In the genomic region with DNA sequence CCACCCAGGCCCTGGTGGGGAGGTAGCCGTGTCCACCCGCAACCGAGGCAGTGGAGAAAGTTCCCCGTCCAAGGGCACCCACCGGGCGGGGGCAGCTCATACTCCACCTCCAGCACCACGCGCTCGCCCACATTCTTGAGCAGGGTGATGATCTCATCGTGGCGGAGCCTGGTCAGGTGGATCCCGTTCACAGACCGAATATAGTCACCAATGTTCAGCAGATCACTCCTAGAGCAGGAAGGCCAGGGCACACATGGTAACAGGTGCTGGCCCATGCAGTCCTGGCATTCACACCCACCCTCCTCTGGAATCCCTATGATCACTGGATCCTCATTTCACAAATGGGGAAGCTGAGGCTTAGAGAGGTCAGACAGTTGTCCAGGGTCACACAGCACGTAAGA, we compare ENCODE assay signal across 20 cellular contexts. TPM values are rescaled to one million over a fixed set of nuclear protein-coding genes. Genes with fewer than 3 reads are reported as not detected.
DNase-seq lines count a peak whose midpoint lies in the region; ATAC-seq and FAIRE-seq lines count a peak whose summit lies in the region.
"Had no signal": no experiment of that assay in that cellular context is flagged by ENCODE, and none has a peak within 500 bp of the region (broad histone marks: within the 10 kb centered on the region; RNA-seq: fewer than 3 reads in every experiment).

No MANE protein-coding gene starts in this region.

- H3K27me3 Mint-ChIP-seq in activated naive CD8-positive, alpha-beta T cell treated with anti-CD3 and anti-CD28 coated beads, Interleukin-2, amount 10 ng/mL, durations not matched to agents 7 days and 5 days: peaks cover 3% of the 10 kb centered on the region
- H3K27me3 Mint-ChIP-seq in activated naive CD8-positive, alpha-beta T cell treated with anti-CD3 and anti-CD28 coated beads for 36 hours: peaks cover 7% of the 10 kb centered on the region

- POLR2A ChIA-PET in activated naive CD8-positive, alpha-beta T cell treated with anti-CD3 and anti-CD28 coated beads, Interleukin-2, amount 10 ng/mL, durations not matched to agents 7 days and 5 days (lab: Charles Lee): no interaction called here

- H3K4me3 Mint-ChIP-seq in activated naive CD8-positive, alpha-beta T cell treated with anti-CD3 and anti-CD28 coated beads, Interleukin-2, amount 10 ng/mL, durations not matched to agents 7 days and 5 days: no peak overlapping the region
- H3K4me3 Mint-ChIP-seq in activated naive CD8-positive, alpha-beta T cell treated with anti-CD3 and anti-CD28 coated beads for 36 hours: no peak overlapping the region
- H3K4me3 Mint-ChIP-seq: activated B cell treated with CpG ODN at 0.5 μM for 24 hours; CD4-positive, CD25-positive, alpha-beta regulatory T cell had no signal

- H3K36me3 Mint-ChIP-seq in activated naive CD8-positive, alpha-beta T cell treated with anti-CD3 and anti-CD28 coated beads, Interleukin-2, amount 10 ng/mL, durations not matched to agents 7 days and 5 days: no peaks in the 10 kb centered on the region
- H3K36me3 Mint-ChIP-seq in activated naive CD8-positive, alpha-beta T cell treated with anti-CD3 and anti-CD28 coated beads for 36 hours: no peaks in the 10 kb centered on the region
- H3K36me3 Mint-ChIP-seq: CD4-positive, CD25-positive, alpha-beta regulatory T cell had no signal

- H3K27ac Mint-ChIP-seq in activated naive CD8-positive, alpha-beta T cell treated with anti-CD3 and anti-CD28 coated beads, Interleukin-2, amount 10 ng/mL, durations not matched to agents 7 days and 5 days: no peak overlapping the region
- no peak overlapping the region for H3K27ac Mint-ChIP-seq in activated naive CD8-positive, alpha-beta T cell treated with anti-CD3 and anti-CD28 coated beads for 36 hours
- H3K27ac Mint-ChIP-seq: activated B cell treated with CpG ODN at 0.5 μM for 24 hours; CD4-positive, CD25-positive, alpha-beta regulatory T cell had no signal

- no peaks in the 10 kb centered on the region for H3K4me1 Mint-ChIP-seq in activated naive CD8-positive, alpha-beta T cell treated with anti-CD3 and anti-CD28 coated beads, Interleukin-2, amount 10 ng/mL, durations not matched to agents 7 days and 5 days
- no peaks in the 10 kb centered on the region for H3K4me1 Mint-ChIP-seq in activated naive CD8-positive, alpha-beta T cell treated with anti-CD3 and anti-CD28 coated beads for 36 hours
- H3K4me1 Mint-ChIP-seq: activated B cell treated with CpG ODN at 0.5 μM for 24 hours had no signal

- no peaks in the 10 kb centered on the region for H3K9me3 Mint-ChIP-seq in activated naive CD8-positive, alpha-beta T cell treated with anti-CD3 and anti-CD28 coated beads, Interleukin-2, amount 10 ng/mL, durations not matched to agents 7 days and 5 days
- H3K9me3 Mint-ChIP-seq in activated naive CD8-positive, alpha-beta T cell treated with anti-CD3 and anti-CD28 coated beads for 36 hours: no peaks in the 10 kb centered on the region
- H3K9me3 Mint-ChIP-seq: activated B cell treated with CpG ODN at 0.5 μM for 24 hours had no signal

- intact Hi-C loops in Right ventricle myocardium superior (cut with DNase I): no loop called here

- DNase-seq in activated naive CD8-positive, alpha-beta T cell treated with anti-CD3 and anti-CD28 coated beads, Interleukin-2, amount 10 ng/mL, durations not matched to agents 7 days and 5 days: peak; percentile 22
- no peak for DNase-seq in activated naive CD8-positive, alpha-beta T cell treated with anti-CD3 and anti-CD28 coated beads for 36 hours
- DNase-seq in Right ventricle myocardium superior (peak; percentile 71), myocyte (ENCODE audit: low read depth) (peak; percentile 89), urothelium cell line (ENCODE audit: low spot score) (peak; percentile 83), HT-29 (ENCODE audit: low spot score) (no peak)
- DNase-seq: activated B cell treated with CpG ODN at 0.5 μM for 24 hours; CD4-positive, CD25-positive, alpha-beta regulatory T cell; dermis blood vessel endothelial cell; DMS79 treated with DMSO at 0.1 percent for 48 hours; NCI-H1436; NCI-H446; SHP77; stomach; T-helper 2 cell had no signal

- FAIRE-seq in urothelium cell line (lab: Jason Lieb, UNC): peak; percentile 5
- FAIRE-seq: keratinocyte had no signal

- no peak for ATAC-seq in activated naive CD8-positive, alpha-beta T cell treated with anti-CD3 and anti-CD28 coated beads, Interleukin-2, amount 10 ng/mL, durations not matched to agents 7 days and 5 days (ENCODE audit: low read depth)
- peak; percentile 67 for ATAC-seq in Right ventricle myocardium superior (ENCODE audit: poor library complexity)
- no peak for ATAC-seq in HG03095 (IDR thresholded peaks at IDR 0.05; ENCODE audit: unreplicated experiment)
- no peak for ATAC-seq in HG03432 (IDR thresholded peaks at IDR 0.05; ENCODE audit: unreplicated experiment)
- ATAC-seq: body of pancreas had no signal

RNA-seq across cellular contexts. Expression of a gene that starts 15.8 kb away (rescaled TPM):
- not detected for total RNA-seq in activated naive CD8-positive, alpha-beta T cell treated with anti-CD3 and anti-CD28 coated beads, Interleukin-2, amount 10 ng/mL, durations not matched to agents 7 days and 5 days
- total RNA-seq in activated naive CD8-positive, alpha-beta T cell treated with anti-CD3 and anti-CD28 coated beads for 36 hours: not detected
- total RNA-seq in Right ventricle myocardium superior (40.1 TPM), myocyte (6.6 and 11.8 TPM in 2 replicates)
- polyA plus RNA-seq in myocyte (2012): 4.5 TPM
- not detected in 2 replicates for total RNA-seq in HT-29 (2014; rRNA removed; shearing (Covaris generic))
- total RNA-seq: activated B cell treated with CpG ODN at 0.5 μM for 24 hours; CD4-positive, CD25-positive, alpha-beta regulatory T cell; mononuclear cell had no signal

Comparison
In these comparisons a context has a peak if more than half of its experiments do, and no peak if none do; other contexts are left out.
1. DNase-seq: peak in activated naive CD8-positive, alpha-beta T cell treated with anti-CD3 and anti-CD28 coated beads, Interleukin-2, amount 10 ng/mL, durations not matched to agents 7 days and 5 days (single experiment), Right ventricle myocardium superior (single experiment), myocyte (single experiment) and urothelium cell line (single experiment); none in activated naive CD8-positive, alpha-beta T cell treated with anti-CD3 and anti-CD28 coated beads for 36 hours (single experiment) and HT-29 (single experiment).